ENCODE assay signal across 1 cellular context in genomic region chr6:86535141-86535540, GRCh38.
TF ChIP-seq lines count a peak whose summit lies in the region.

No MANE protein-coding gene starts in this region.

TF ChIP-seq in SK-N-SH, 30 proteins besides CTCF, POLR2A, EP300 and RAD21 (continued from another document):
- no peak for TF ChIP-seq MAX (IDR thresholded peaks at IDR 0.05; ENCODE audit: low read depth)
